ENCODE assay signal across 8 cellular contexts in the genomic region with DNA sequence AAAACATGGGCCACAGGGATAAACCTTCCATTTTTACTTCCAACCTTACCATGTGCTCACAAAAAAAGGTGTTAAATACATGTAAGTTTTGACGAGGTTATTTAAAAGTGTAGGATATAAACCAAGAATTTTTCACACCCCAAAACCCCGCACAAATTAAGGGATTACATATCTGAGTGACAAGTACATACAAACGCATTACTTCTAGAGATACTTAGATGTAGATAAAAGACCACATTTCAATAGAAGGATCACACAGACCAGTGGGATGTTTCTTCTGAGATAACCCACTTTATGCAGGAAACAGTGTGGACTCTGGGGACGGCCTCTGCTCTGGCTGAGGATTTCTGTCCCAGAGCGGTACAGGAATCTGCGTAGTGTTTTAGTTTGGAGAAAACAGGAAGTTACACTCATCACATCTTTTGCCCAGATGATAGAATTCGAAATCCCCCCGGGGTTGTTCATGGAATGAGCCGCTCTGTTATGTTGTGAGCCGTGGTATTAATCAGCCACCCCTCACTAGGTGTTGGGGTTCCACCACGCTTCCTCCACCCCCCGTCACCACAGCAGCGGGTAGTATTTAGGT. TPM values are rescaled to one million over a fixed set of nuclear protein-coding genes. Genes with fewer than 3 reads are reported as not detected.
DNase-seq lines count a peak whose midpoint lies in the region; ATAC-seq and TF ChIP-seq lines count a peak whose summit lies in the region.

No MANE protein-coding gene starts in this region.

- no peaks in the 10 kb centered on the region for H3K27me3 Mint-ChIP-seq in activated T-cell treated with anti-CD3 and anti-CD28 coated beads, Interleukin-2, amount 50 U/mL, for 24 hours

- H3K4ac ChIP-seq in trophoblast cell (ENCODE audit: low read depth, low read length): peak overlapping the region; percentile 47

- no peak overlapping the region for H3K9ac ChIP-seq in trophoblast cell (ENCODE audit: low read length)

- no peak overlapping the region for H3K27ac ChIP-seq in trophoblast cell (ENCODE audit: low read depth, low read length)

- no peak for ATAC-seq in HG02981 (IDR thresholded peaks at IDR 0.05; ENCODE audit: unreplicated experiment)

- H3K36me3 Mint-ChIP-seq in activated T-cell treated with anti-CD3 and anti-CD28 coated beads, Interleukin-2, amount 50 U/mL, for 24 hours (ENCODE audit: low read depth): peaks cover 23% of the 10 kb centered on the region

- H3K4me1 ChIP-seq in trophoblast cell (ENCODE audit: control insufficient read depth in 1 of 2, insufficient read depth in 2 of 2, low read length in 2 of 2): peaks cover 0 to 4% of the 10 kb centered on the region in 2 experiments

- H3K4me3 ChIP-seq in fibroblast of the aortic adventitia (ENCODE audit: low read depth, low read length): peak overlapping the region; percentile 76
- no peak overlapping the region for H3K4me3 ChIP-seq in trophoblast cell (ENCODE audit: low read depth, low read length)

- peaks cover 22% of the 10 kb centered on the region for H3K79me1 ChIP-seq in trophoblast cell (ENCODE audit: low read length)

- H3K14ac ChIP-seq in trophoblast cell (ENCODE audit: low read length): no peak overlapping the region

- TF ChIP-seq CTCF in fibroblast of the aortic adventitia (IDR thresholded peaks at IDR 0.05; ENCODE audit: insufficient read depth, low read length): no peak

- H2BK5ac ChIP-seq in trophoblast cell (ENCODE audit: low read depth, low read length, poor library complexity): no peak overlapping the region

- H3K4me2 ChIP-seq in trophoblast cell (ENCODE audit: low read length): peak overlapping the region; percentile 93

- H3K4me3 Mint-ChIP-seq in activated T-cell treated with anti-CD3 and anti-CD28 coated beads, Interleukin-2, amount 50 U/mL, for 24 hours: peak overlapping the region; percentile 81

- no peak overlapping the region for H4K8ac ChIP-seq in trophoblast cell (ENCODE audit: low read depth, low read length)

- no peak overlapping the region for H3K18ac ChIP-seq in trophoblast cell (ENCODE audit: low read length)

- H3K23ac ChIP-seq in trophoblast cell (ENCODE audit: low read length): no peak overlapping the region

- DNase-seq in activated gamma-delta T cell treated with Interleukin-2 at 50 U/mL for 16 hours (peak; percentile 10), activated gamma-delta T cell (lab: John Stamatoyannopoulos, UW) (no peak), fibroblast of the aortic adventitia (ENCODE audit: low read depth) (peak; percentile 33), trophoblast cell (peak in 1 of 2 donors; percentile 37), cerebellar nuclear complex (lab: John Stamatoyannopoulos, UW) (no peak), kidney tubule cell (ENCODE audit: low spot score) (no peak)
- peak; percentile 68 for DNase-seq in activated T-cell treated with anti-CD3 and anti-CD28 coated beads, Interleukin-2, amount 50 U/mL, for 24 hours

- peak overlapping the region; percentile 44 for H2BK12ac ChIP-seq in trophoblast cell (ENCODE audit: low read length)

- peaks cover 3% of the 10 kb centered on the region for H3K9me3 ChIP-seq in trophoblast cell (ENCODE audit: insufficient read depth, low read depth, low read length)

- H3K9me3 Mint-ChIP-seq in activated T-cell treated with anti-CD3 and anti-CD28 coated beads, Interleukin-2, amount 50 U/mL, for 24 hours: peaks cover 2% of the 10 kb centered on the region

- H3K36me3 ChIP-seq in trophoblast cell (ENCODE audit: control insufficient read depth in 1 of 2, insufficient read depth in 2 of 2, low read length in 2 of 2): no peaks in the 10 kb centered on the region

- H3K27me3 ChIP-seq in trophoblast cell (ENCODE audit: insufficient read depth, low read length): no peaks in the 10 kb centered on the region

- H2BK120ac ChIP-seq in trophoblast cell (ENCODE audit: insufficient read depth, low read length, poor library complexity): no peak overlapping the region

- H4K12ac ChIP-seq in trophoblast cell (ENCODE audit: low read depth, low read length): peak overlapping the region; percentile 50

- H3K79me2 ChIP-seq in trophoblast cell (ENCODE audit: control insufficient read depth, insufficient read depth, low read length, poor library complexity): peaks cover 22% of the 10 kb centered on the region

- peak overlapping the region; percentile 58 for H4K91ac ChIP-seq in trophoblast cell (ENCODE audit: low read depth, low read length)

- H3K4me1 Mint-ChIP-seq in activated T-cell treated with anti-CD3 and anti-CD28 coated beads, Interleukin-2, amount 50 U/mL, for 24 hours (ENCODE audit: low read depth): peaks cover 49% of the 10 kb centered on the region

- no CpG with 5 or more reads among the region's 13 CpGs for WGBS in trophoblast cell (ENCODE audit: extremely low coverage, insufficient coverage, insufficient read length)

- H2AFZ ChIP-seq in trophoblast cell (ENCODE audit: insufficient read depth, low read length, poor library complexity): peak overlapping the region; percentile 63

- peak overlapping the region; percentile 97 for H3K27ac Mint-ChIP-seq in activated T-cell treated with anti-CD3 and anti-CD28 coated beads, Interleukin-2, amount 50 U/mL, for 24 hours

- H2AK5ac ChIP-seq in trophoblast cell (ENCODE audit: low read length): peak overlapping the region; percentile 81

RNA-seq across cellular contexts. Expression of a gene that starts 1.4 kb away (rescaled TPM):
- total RNA-seq in fibroblast of the aortic adventitia (ENCODE audit: low replicate concordance): 19.8 and 49.0 TPM in 2 replicates
- polyA plus RNA-seq in trophoblast cell (2013): 78.0 and 80.3 TPM in 2 replicates

Comparison
In these comparisons a context has a peak if more than half of its experiments do, and no peak if none do; other contexts are left out.
1. DNase-seq: peak in activated gamma-delta T cell treated with Interleukin-2 at 50 U/mL for 16 hours (single experiment), activated T-cell treated with anti-CD3 and anti-CD28 coated beads, Interleukin-2, amount 50 U/mL, for 24 hours (single experiment) and fibroblast of the aortic adventitia (single experiment); none in activated gamma-delta T cell (single experiment), cerebellar nuclear complex (0 of 2) and kidney tubule cell (single experiment).